ENCODE assay signal across 18 cellular contexts in the genomic region with DNA sequence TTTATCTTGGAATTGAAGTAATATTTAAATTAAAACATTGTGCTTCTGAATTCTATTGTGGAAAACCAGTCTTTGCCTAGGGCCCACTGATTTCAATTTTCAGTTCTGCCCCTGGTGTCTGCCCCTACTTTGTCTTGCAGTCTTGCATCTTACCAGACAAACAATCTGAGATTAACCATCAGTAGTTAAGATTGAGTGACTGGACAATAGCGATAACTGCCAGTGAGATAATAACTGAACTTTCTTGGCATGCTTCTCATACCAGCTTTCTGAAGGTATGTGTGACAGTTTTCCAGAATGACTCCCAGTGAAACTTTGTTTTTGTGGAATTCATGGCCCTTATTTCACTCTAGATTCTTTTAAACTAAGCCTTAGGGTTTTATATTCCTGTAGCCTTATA. TPM values are rescaled to one million over a fixed set of nuclear protein-coding genes. Genes with fewer than 3 reads are reported as not detected.
DNase-seq lines count a peak whose midpoint lies in the region; ATAC-seq and TF ChIP-seq lines count a peak whose summit lies in the region.
"Had no signal": no experiment of that assay in that cellular context is flagged by ENCODE, and none has a peak within 500 bp of the region (broad histone marks: within the 10 kb centered on the region; RNA-seq: fewer than 3 reads in every experiment).

No MANE protein-coding gene starts in this region.

- no peak for TF ChIP-seq CTCF in HFFc6 (IDR thresholded peaks at IDR 0.05)

- H3K4me1 ChIP-seq in mesodermal cell (ENCODE audit: control insufficient read depth, insufficient read depth, low read length, poor library complexity, severe bottlenecking), result no peaks in the 10 kb centered on the region
- H3K4me1 ChIP-seq: Caco-2, SJCRH30 had no signal

- intact Hi-C loops in activated T-helper 2 cell treated with anti-CD3 and anti-CD28 coated beads, Interferon-gamma antibody, Interleukin-2, Interleukin-4, amounts not matched to agents 10 μg/mL and 5 μg/mL and 100 μg/mL, durations not matched to agents 14 hours and 24 hours and 36 hours (cut with micrococcal nuclease), result no loop called here

- no peaks in the 10 kb centered on the region for H3K27me3 Mint-ChIP-seq in HFFc6 (ENCODE audit: insufficient read depth)
- H3K27me3 Mint-ChIP-seq in activated T-helper 2 cell treated with anti-CD3 and anti-CD28 coated beads, Interferon-gamma antibody, Interleukin-2, Interleukin-4, amounts not matched to agents 10 μg/mL and 5 μg/mL and 100 μg/mL, durations not matched to agents 14 hours and 24 hours and 36 hours (ENCODE audit: low read depth), result no peaks in the 10 kb centered on the region

- peaks cover 41% of the 10 kb centered on the region for H3K4me1 Mint-ChIP-seq in HFFc6 (ENCODE audit: low read depth)
- peaks cover 4% of the 10 kb centered on the region for H3K4me1 Mint-ChIP-seq in activated T-helper 2 cell treated with anti-CD3 and anti-CD28 coated beads, Interferon-gamma antibody, Interleukin-2, Interleukin-4, amounts not matched to agents 10 μg/mL and 5 μg/mL and 100 μg/mL, durations not matched to agents 14 hours and 24 hours and 36 hours (ENCODE audit: low read depth)
- H3K4me1 Mint-ChIP-seq: CD14-positive monocyte, H9 had no signal

- peak; percentile 6 for DNase-seq in AG08395 (ENCODE audit: low spot score)
- DNase-seq in HFFc6, result peak; percentile 9
- DNase-seq in astrocyte of the hippocampus (ENCODE audit: low read depth, low spot score), result peak; percentile 40
- DNase-seq in DMS 273 (lab: John Stamatoyannopoulos, UW; ENCODE audit: unreplicated experiment), result no peak
- DNase-seq in inferior parietal cortex (ENCODE audit: extremely low spot score), result no peak
- no peak for DNase-seq in activated T-helper 2 cell treated with anti-CD3 and anti-CD28 coated beads, Interferon-gamma antibody, Interleukin-2, Interleukin-4, amounts not matched to agents 10 μg/mL and 5 μg/mL and 100 μg/mL, durations not matched to agents 14 hours and 24 hours and 36 hours (ENCODE audit: low spot score)
- DNase-seq: Caco-2; GDM1; H9; NCI-H1092; NCI-H2107; NK-92 treated with Interleukin-12 subunit alpha and Interleukin-12 subunit beta, amount 100 ng/mL, for 24 hours; OCI-M1; SJCRH30 had no signal

- no peaks in the 10 kb centered on the region for H3K9me3 Mint-ChIP-seq in HFFc6
- H3K9me3 Mint-ChIP-seq in activated T-helper 2 cell treated with anti-CD3 and anti-CD28 coated beads, Interferon-gamma antibody, Interleukin-2, Interleukin-4, amounts not matched to agents 10 μg/mL and 5 μg/mL and 100 μg/mL, durations not matched to agents 14 hours and 24 hours and 36 hours, result no peaks in the 10 kb centered on the region
- H3K9me3 Mint-ChIP-seq: H9 had no signal

- H3K9me3 ChIP-seq in mesodermal cell (ENCODE audit: control insufficient read depth, low read length), result no peaks in the 10 kb centered on the region
- H3K9me3 ChIP-seq: Caco-2, SJCRH30 had no signal

- no peak overlapping the region for H3K4me3 Mint-ChIP-seq in HFFc6
- H3K4me3 Mint-ChIP-seq in activated T-helper 2 cell treated with anti-CD3 and anti-CD28 coated beads, Interferon-gamma antibody, Interleukin-2, Interleukin-4, amounts not matched to agents 10 μg/mL and 5 μg/mL and 100 μg/mL, durations not matched to agents 14 hours and 24 hours and 36 hours (ENCODE audit: low read depth), result no peak overlapping the region
- H3K4me3 Mint-ChIP-seq: CD14-positive monocyte, H9 had no signal

- WGBS in mesodermal cell (ENCODE audit: insufficient coverage in 2 of 2), 2 experiments, result no CpG with 5 or more reads among the region's 1 CpG

- peak overlapping the region; percentile 17 for H3K27ac ChIP-seq in mesodermal cell (ENCODE audit: low read depth, low read length, severe bottlenecking)
- H3K27ac ChIP-seq: RWPE1, SJCRH30 had no signal

- H3K27ac Mint-ChIP-seq in HFFc6, result peak overlapping the region; percentile 14; the same call in 1 of the 2 replicates
- no peak overlapping the region for H3K27ac Mint-ChIP-seq in activated T-helper 2 cell treated with anti-CD3 and anti-CD28 coated beads, Interferon-gamma antibody, Interleukin-2, Interleukin-4, amounts not matched to agents 10 μg/mL and 5 μg/mL and 100 μg/mL, durations not matched to agents 14 hours and 24 hours and 36 hours
- H3K27ac Mint-ChIP-seq: CD14-positive monocyte, H9 had no signal

- TF ChIP-seq POLR2A in GM18505 (IDR thresholded peaks at IDR 0.05; ENCODE audit: borderline replicate concordance, extremely low read depth, insufficient read depth, insufficient read length), result no peak

- H3K36me3 Mint-ChIP-seq in HFFc6 (ENCODE audit: low read depth), result peaks cover 20% of the 10 kb centered on the region
- peaks cover 7% of the 10 kb centered on the region for H3K36me3 Mint-ChIP-seq in activated T-helper 2 cell treated with anti-CD3 and anti-CD28 coated beads, Interferon-gamma antibody, Interleukin-2, Interleukin-4, amounts not matched to agents 10 μg/mL and 5 μg/mL and 100 μg/mL, durations not matched to agents 14 hours and 24 hours and 36 hours (ENCODE audit: low read depth)
- H3K36me3 Mint-ChIP-seq: CD14-positive monocyte had no signal

- H3K36me3 ChIP-seq in mesodermal cell (ENCODE audit: control insufficient read depth, insufficient read depth, low read length), result no peaks in the 10 kb centered on the region
- H3K36me3 ChIP-seq: SJCRH30 had no signal

- ATAC-seq in GM18505 (IDR thresholded peaks at IDR 0.05; ENCODE audit: unreplicated experiment), result no peak

- no peak overlapping the region for H3K4me3 ChIP-seq in mesodermal cell (ENCODE audit: extremely low read depth, insufficient read depth, low read length, poor library complexity, severe bottlenecking)
- H3K4me3 ChIP-seq: SJCRH30 had no signal

RNA-seq across cellular contexts. Expression of a gene that starts 53.5 kb away (rescaled TPM):
- 10 to 100 TPM; 16.3 to 35.5 (median 20.2) TPM for total RNA-seq in HFFc6 (2021; fragmentation: NEBNext Ultra II Directional; extraction: Animal tissue kit (Norgen Biotek cat#: 25700))
- polyA plus RNA-seq in mesodermal cell (2013, experiment 1 of 2), result 6.1 TPM
- polyA plus RNA-seq in mesodermal cell (2013, experiment 2 of 2), result 6.9 TPM
- total RNA-seq in activated T-helper 2 cell treated with anti-CD3 and anti-CD28 coated beads, Interferon-gamma antibody, Interleukin-2, Interleukin-4, amounts not matched to agents 10 μg/mL and 5 μg/mL and 100 μg/mL, durations not matched to agents 14 hours and 24 hours and 36 hours, result 15.3 and 18.8 TPM in 2 replicates
- total RNA-seq: SJCRH30 had no signal
- polyA plus RNA-seq: CD14-positive monocyte had no signal

Comparison
In these comparisons a context has a peak if more than half of its experiments do, and no peak if none do; other contexts are left out.
1. DNase-seq: peak in AG08395 (single experiment), HFFc6 (single experiment) and astrocyte of the hippocampus (single experiment); none in DMS 273 (single experiment), inferior parietal cortex (single experiment) and activated T-helper 2 cell treated with anti-CD3 and anti-CD28 coated beads, Interferon-gamma antibody, Interleukin-2, Interleukin-4, amounts not matched to agents 10 μg/mL and 5 μg/mL and 100 μg/mL, durations not matched to agents 14 hours and 24 hours and 36 hours (single experiment).